1 cellular context compared by ENCODE assay signal in the genomic region with DNA sequence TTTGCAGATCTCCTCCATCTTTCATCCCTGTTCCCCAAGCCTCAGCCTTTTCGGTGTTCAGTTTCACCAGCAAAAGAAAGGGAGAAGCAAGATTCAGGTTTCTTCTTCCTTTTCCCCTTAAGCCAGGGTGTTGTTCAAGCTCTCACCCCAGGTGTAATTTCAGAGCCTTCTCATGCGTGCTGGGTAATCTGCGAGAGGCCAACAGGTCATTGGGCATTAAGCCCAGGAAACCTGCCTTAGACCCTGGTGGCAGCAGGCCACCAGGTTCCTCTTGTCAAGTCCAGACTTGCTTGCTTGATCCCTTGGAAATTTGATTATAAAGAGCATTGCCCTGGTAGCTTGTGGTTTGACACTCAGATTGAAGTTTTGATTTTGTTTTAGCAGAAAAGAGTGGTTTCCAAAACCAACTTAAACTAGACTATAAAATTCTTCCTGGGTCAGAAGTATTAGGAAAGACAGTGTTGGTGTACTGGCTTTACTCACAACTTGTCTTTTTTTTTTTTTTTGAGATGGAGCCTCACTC.
TF ChIP-seq lines count a peak whose summit lies in the region.

No MANE protein-coding gene starts in this region.

TF ChIP-seq in HepG2, 621 proteins besides CTCF, POLR2A, EP300 and RAD21:
- no peak for TF ChIP-seq GLI4 (CRISPR knock-in tag; IDR thresholded peaks at IDR 0.05; ENCODE audit: borderline replicate concordance)
- TF ChIP-seq, protein P1, sequence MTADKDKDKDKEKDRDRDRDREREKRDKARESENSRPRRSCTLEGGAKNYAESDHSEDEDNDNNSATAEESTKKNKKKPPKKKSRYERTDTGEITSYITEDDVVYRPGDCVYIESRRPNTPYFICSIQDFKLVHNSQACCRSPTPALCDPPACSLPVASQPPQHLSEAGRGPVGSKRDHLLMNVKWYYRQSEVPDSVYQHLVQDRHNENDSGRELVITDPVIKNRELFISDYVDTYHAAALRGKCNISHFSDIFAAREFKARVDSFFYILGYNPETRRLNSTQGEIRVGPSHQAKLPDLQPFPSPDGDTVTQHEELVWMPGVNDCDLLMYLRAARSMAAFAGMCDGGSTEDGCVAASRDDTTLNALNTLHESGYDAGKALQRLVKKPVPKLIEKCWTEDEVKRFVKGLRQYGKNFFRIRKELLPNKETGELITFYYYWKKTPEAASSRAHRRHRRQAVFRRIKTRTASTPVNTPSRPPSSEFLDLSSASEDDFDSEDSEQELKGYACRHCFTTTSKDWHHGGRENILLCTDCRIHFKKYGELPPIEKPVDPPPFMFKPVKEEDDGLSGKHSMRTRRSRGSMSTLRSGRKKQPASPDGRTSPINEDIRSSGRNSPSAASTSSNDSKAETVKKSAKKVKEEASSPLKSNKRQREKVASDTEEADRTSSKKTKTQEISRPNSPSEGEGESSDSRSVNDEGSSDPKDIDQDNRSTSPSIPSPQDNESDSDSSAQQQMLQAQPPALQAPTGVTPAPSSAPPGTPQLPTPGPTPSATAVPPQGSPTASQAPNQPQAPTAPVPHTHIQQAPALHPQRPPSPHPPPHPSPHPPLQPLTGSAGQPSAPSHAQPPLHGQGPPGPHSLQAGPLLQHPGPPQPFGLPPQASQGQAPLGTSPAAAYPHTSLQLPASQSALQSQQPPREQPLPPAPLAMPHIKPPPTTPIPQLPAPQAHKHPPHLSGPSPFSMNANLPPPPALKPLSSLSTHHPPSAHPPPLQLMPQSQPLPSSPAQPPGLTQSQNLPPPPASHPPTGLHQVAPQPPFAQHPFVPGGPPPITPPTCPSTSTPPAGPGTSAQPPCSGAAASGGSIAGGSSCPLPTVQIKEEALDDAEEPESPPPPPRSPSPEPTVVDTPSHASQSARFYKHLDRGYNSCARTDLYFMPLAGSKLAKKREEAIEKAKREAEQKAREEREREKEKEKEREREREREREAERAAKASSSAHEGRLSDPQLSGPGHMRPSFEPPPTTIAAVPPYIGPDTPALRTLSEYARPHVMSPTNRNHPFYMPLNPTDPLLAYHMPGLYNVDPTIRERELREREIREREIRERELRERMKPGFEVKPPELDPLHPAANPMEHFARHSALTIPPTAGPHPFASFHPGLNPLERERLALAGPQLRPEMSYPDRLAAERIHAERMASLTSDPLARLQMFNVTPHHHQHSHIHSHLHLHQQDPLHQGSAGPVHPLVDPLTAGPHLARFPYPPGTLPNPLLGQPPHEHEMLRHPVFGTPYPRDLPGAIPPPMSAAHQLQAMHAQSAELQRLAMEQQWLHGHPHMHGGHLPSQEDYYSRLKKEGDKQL (CRISPR knock-in tag; IDR thresholded peaks at IDR 0.05; ENCODE audit: low read depth), result no peak
- no peak for TF ChIP-seq ZNF253 (CRISPR knock-in tag; IDR thresholded peaks at IDR 0.05; ENCODE audit: borderline replicate concordance)
- no peak for TF ChIP-seq ARNT2 (CRISPR knock-in tag; IDR thresholded peaks at IDR 0.05; ENCODE audit: low read depth)
- TF ChIP-seq SOX5 (CRISPR knock-in tag; IDR thresholded peaks at IDR 0.05; ENCODE audit: borderline replicate concordance), result no peak
- TF ChIP-seq, protein P2, sequence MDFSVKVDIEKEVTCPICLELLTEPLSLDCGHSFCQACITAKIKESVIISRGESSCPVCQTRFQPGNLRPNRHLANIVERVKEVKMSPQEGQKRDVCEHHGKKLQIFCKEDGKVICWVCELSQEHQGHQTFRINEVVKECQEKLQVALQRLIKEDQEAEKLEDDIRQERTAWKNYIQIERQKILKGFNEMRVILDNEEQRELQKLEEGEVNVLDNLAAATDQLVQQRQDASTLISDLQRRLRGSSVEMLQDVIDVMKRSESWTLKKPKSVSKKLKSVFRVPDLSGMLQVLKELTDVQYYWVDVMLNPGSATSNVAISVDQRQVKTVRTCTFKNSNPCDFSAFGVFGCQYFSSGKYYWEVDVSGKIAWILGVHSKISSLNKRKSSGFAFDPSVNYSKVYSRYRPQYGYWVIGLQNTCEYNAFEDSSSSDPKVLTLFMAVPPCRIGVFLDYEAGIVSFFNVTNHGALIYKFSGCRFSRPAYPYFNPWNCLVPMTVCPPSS (IDR thresholded peaks at IDR 0.05), result no peak
- TF ChIP-seq PITX1 (CRISPR knock-in tag; IDR thresholded peaks at IDR 0.05), result no peak
- no peak for TF ChIP-seq ZNF550 (CRISPR knock-in tag; IDR thresholded peaks at IDR 0.05; ENCODE audit: borderline replicate concordance)
- TF ChIP-seq SRF (IDR thresholded peaks at IDR 0.05; ENCODE audit: low read depth, low read length), result no peak
- no peak for TF ChIP-seq CREB1 (IDR thresholded peaks at IDR 0.05)
- no peak for TF ChIP-seq CREB1 (CRISPR knock-in tag; IDR thresholded peaks at IDR 0.05)
- TF ChIP-seq, protein P3, sequence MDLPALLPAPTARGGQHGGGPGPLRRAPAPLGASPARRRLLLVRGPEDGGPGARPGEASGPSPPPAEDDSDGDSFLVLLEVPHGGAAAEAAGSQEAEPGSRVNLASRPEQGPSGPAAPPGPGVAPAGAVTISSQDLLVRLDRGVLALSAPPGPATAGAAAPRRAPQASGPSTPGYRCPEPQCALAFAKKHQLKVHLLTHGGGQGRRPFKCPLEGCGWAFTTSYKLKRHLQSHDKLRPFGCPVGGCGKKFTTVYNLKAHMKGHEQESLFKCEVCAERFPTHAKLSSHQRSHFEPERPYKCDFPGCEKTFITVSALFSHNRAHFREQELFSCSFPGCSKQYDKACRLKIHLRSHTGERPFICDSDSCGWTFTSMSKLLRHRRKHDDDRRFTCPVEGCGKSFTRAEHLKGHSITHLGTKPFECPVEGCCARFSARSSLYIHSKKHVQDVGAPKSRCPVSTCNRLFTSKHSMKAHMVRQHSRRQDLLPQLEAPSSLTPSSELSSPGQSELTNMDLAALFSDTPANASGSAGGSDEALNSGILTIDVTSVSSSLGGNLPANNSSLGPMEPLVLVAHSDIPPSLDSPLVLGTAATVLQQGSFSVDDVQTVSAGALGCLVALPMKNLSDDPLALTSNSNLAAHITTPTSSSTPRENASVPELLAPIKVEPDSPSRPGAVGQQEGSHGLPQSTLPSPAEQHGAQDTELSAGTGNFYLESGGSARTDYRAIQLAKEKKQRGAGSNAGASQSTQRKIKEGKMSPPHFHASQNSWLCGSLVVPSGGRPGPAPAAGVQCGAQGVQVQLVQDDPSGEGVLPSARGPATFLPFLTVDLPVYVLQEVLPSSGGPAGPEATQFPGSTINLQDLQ (CRISPR knock-in tag; IDR thresholded peaks at IDR 0.05), result no peak
- TF ChIP-seq ZBTB20 (CRISPR knock-in tag; IDR thresholded peaks at IDR 0.05; ENCODE audit: borderline replicate concordance, low read depth), result no peak
- TF ChIP-seq SNAPC2 (CRISPR knock-in tag; IDR thresholded peaks at IDR 0.05), result no peak
- no peak for TF ChIP-seq CENPT (CRISPR knock-in tag; IDR thresholded peaks at IDR 0.05; ENCODE audit: low read depth)
- TF ChIP-seq, protein P4, sequence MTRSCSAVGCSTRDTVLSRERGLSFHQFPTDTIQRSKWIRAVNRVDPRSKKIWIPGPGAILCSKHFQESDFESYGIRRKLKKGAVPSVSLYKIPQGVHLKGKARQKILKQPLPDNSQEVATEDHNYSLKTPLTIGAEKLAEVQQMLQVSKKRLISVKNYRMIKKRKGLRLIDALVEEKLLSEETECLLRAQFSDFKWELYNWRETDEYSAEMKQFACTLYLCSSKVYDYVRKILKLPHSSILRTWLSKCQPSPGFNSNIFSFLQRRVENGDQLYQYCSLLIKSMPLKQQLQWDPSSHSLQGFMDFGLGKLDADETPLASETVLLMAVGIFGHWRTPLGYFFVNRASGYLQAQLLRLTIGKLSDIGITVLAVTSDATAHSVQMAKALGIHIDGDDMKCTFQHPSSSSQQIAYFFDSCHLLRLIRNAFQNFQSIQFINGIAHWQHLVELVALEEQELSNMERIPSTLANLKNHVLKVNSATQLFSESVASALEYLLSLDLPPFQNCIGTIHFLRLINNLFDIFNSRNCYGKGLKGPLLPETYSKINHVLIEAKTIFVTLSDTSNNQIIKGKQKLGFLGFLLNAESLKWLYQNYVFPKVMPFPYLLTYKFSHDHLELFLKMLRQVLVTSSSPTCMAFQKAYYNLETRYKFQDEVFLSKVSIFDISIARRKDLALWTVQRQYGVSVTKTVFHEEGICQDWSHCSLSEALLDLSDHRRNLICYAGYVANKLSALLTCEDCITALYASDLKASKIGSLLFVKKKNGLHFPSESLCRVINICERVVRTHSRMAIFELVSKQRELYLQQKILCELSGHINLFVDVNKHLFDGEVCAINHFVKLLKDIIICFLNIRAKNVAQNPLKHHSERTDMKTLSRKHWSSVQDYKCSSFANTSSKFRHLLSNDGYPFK (CRISPR knock-in tag; IDR thresholded peaks at IDR 0.05; ENCODE audit: borderline replicate concordance), result no peak
- TF ChIP-seq, protein P5, sequence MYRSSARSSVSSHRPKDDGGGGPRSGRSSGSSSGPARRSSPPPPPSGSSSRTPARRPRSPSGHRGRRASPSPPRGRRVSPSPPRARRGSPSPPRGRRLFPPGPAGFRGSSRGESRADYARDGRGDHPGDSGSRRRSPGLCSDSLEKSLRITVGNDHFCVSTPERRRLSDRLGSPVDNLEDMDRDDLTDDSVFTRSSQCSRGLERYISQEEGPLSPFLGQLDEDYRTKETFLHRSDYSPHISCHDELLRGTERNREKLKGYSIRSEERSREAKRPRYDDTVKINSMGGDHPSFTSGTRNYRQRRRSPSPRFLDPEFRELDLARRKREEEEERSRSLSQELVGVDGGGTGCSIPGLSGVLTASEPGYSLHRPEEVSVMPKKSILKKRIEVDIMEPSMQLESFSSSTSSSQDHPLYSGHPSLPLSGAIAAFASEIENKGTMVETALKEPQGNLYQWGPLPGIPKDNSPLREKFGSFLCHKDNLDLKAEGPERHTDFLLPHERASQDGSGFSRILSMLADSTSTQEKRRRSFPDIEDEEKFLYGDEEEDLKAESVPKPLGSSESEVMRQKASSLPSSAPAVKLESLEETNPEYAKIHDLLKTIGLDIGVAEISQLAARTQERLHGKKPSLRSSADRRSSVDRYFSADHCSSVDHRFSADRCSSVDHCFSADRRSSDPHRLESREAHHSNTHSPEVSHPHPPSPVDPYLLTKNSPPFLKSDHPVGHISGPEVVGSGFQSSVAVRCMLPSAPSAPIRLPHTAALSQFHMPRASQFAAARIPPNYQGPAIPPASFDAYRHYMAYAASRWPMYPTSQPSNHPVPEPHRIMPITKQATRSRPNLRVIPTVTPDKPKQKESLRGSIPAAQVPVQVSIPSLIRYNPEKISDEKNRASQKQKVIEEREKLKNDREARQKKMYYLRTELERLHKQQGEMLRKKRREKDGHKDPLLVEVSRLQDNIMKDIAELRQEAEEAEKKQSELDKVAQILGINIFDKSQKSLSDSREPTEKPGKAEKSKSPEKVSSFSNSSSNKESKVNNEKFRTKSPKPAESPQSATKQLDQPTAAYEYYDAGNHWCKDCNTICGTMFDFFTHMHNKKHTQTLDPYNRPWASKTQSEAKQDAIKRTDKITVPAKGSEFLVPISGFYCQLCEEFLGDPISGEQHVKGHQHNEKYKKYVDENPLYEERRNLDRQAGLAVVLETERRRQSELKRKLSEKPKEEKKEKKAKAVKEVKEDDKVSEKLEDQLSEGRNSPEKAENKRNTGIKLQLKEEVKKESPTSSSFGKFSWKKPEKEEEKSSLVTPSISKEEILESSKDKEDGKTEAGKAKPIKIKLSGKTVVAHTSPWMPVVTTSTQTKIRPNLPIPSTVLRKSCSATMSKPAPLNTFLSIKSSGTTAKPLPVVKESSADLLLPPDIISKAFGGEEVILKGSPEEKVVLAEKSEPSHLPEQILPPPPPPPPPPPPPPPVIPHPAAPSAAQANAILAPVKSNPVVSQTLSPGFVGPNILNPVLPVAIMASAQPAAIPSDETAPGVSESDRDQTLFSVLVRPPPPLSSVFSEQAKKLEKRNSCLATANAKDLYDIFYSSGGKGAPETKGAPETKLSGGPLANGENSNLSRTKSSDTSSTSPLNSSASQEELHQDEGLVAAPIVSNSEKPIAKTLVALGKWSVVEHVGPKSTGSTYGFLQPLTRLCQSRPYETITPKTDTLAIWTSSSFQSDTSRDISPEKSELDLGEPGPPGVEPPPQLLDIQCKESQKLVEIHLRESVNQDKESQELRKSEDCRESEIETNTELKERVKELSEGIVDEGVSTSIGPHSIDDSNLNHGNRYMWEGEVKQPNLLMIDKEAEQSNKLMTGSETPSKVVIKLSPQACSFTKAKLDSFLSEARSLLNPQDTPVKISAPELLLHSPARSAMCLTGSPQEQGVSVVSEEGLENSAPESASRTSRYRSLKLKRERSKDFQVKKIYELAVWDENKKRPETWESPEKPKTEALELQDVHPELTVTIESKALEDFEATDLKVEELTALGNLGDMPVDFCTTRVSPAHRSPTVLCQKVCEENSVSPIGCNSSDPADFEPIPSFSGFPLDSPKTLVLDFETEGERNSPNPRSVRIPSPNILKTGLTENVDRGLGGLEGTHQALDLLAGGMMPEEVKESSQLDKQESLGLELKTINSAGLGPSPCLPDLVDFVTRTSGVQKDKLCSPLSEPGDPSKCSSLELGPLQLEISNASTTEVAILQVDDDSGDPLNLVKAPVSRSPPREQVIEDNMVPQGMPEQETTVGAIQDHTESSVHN (CRISPR knock-in tag; IDR thresholded peaks at IDR 0.05), result no peak
- TF ChIP-seq ATAD3A (CRISPR knock-in tag; IDR thresholded peaks at IDR 0.05), result no peak
- TF ChIP-seq ZNF569 (CRISPR knock-in tag; IDR thresholded peaks at IDR 0.05; ENCODE audit: borderline replicate concordance), result no peak
- TF ChIP-seq REL (CRISPR knock-in tag; conservative IDR thresholded peaks at IDR 0.05), result no peak
- TF ChIP-seq, protein P6, sequence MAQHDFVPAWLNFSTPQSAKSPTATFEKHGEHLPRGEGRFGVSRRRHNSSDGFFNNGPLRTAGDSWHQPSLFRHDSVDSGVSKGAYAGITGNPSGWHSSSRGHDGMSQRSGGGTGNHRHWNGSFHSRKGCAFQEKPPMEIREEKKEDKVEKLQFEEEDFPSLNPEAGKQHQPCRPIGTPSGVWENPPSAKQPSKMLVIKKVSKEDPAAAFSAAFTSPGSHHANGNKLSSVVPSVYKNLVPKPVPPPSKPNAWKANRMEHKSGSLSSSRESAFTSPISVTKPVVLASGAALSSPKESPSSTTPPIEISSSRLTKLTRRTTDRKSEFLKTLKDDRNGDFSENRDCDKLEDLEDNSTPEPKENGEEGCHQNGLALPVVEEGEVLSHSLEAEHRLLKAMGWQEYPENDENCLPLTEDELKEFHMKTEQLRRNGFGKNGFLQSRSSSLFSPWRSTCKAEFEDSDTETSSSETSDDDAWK (CRISPR knock-in tag; IDR thresholded peaks at IDR 0.05), result no peak
TF ChIP-seq in HepG2: peak in this region for 0.
